ENCODE assay signal across 1 cellular context in genomic region chr2:37156857-37157714, GRCh38.
TF ChIP-seq lines count a peak whose summit lies in the region.

Gene EIF2AK2, minus strand, starts transcription at chr2:37156980. Its CDS starts 9,174 bp downstream, at chr2:37147806.

TF ChIP-seq in HEK293, 187 proteins besides CTCF, POLR2A, EP300 and RAD21 (continued from another document):
- peak; percentile 44 for TF ChIP-seq ZBTB26 (tag by site-specific recombination; optimal IDR thresholded peaks at IDR 0.05)
- TF ChIP-seq ZNF366 (tag by site-specific recombination; conservative IDR thresholded peaks at IDR 0.05): no peak
- TF ChIP-seq ZNF449 (tag by site-specific recombination; IDR thresholded peaks at IDR 0.05): 0 out of 2 replicates have a peak, but pooled peaks have one; percentile 21
- no peak for TF ChIP-seq ZNF518A (tag by site-specific recombination; conservative IDR thresholded peaks at IDR 0.05; ENCODE audit: low read depth)
- TF ChIP-seq ZBTB8A (tag by site-specific recombination; IDR thresholded peaks at IDR 0.05): 0 out of 2 replicates have a peak, but pooled peaks have one; percentile 45
- peak; percentile 57 for TF ChIP-seq SP2 (tag by site-specific recombination; IDR thresholded peaks at IDR 0.05)
- TF ChIP-seq ZXDB (tag by site-specific recombination; IDR thresholded peaks at IDR 0.05): peak; percentile 40
